ENCODE assay signal across 13 cellular contexts in genomic region chr21:36709030-36709867, GRCh38. TPM values are rescaled to one million over a fixed set of nuclear protein-coding genes. Genes with fewer than 3 reads are reported as not detected.
A peak's percentile ranks its signal among the peaks of the same experiment; 100 is the strongest.
DNase-seq lines count a peak whose midpoint lies in the region; ATAC-seq, FAIRE-seq and TF ChIP-seq lines count a peak whose summit lies in the region.
"Had no signal": no experiment of that assay in that cellular context is flagged by ENCODE, and none has a peak within 500 bp of the region (broad histone marks: within the 10 kb centered on the region; RNA-seq: fewer than 3 reads in every experiment).

No MANE protein-coding gene starts in this region.

- in situ Hi-C loops in HepG2 (cut with HindIII; ENCODE audit: extremely low pct_ligation_motif_present, low pct_unique_long_range_greater_than_20kb), result no loop called here

- intact Hi-C loops in right lobe of liver (cut with DNase I) (no loop called here), HepG2 (cut with micrococcal nuclease; ENCODE audit: unreplicated experiment) (no loop called here)

- peak in 3 of 4 donors; percentile 10 to 36 (median 15) for ATAC-seq in right lobe of liver
- ATAC-seq in HepG2, result no peak
- ATAC-seq in activated CD4-positive, CD25-positive, alpha-beta regulatory T cell treated with anti-CD3 and anti-CD28 coated beads, Interleukin-2, amount 50 U/mL, for 24 hours, result no peak
- ATAC-seq in HG02938 (IDR thresholded peaks at IDR 0.05; ENCODE audit: unreplicated experiment), result no peak
- ATAC-seq: K562 had no signal

- H3K9ac ChIP-seq in HepG2 (ENCODE audit: insufficient read depth, low read depth, low read length), result no peak overlapping the region
- no peak overlapping the region for H3K9ac ChIP-seq in endodermal cell (ENCODE audit: extremely low read depth, low read length, poor library complexity, severe bottlenecking)
- H3K9ac ChIP-seq in neural cell (ENCODE audit: low read length), result no peak overlapping the region

- no peak overlapping the region for H2AFZ ChIP-seq in HepG2 (ENCODE audit: low read length)
- H2AFZ ChIP-seq in neural cell (ENCODE audit: low read depth, low read length), result no peak overlapping the region

- H3K9me2 ChIP-seq in neural cell (ENCODE audit: insufficient read depth, low read length), result no peaks in the 10 kb centered on the region

- peaks cover 31% of the 10 kb centered on the region for H3K4me1 Mint-ChIP-seq in endodermal cell

- WGBS in right lobe of liver (ENCODE audit: insufficient coverage, low coverage, low lambda C conversion rate, missing lambda C conversion rate), result 10% methylated on average over 5 of the region's 55 CpGs
- 91% methylated on average over 39 of the region's 55 CpGs for WGBS in HepG2 (ENCODE audit: low lambda C conversion rate)
- WGBS in endodermal cell (ENCODE audit: insufficient coverage in 1 of 2, insufficient read length in 1 of 2), 2 experiments, result 0 to 3% methylated on average over 7 to 55 of the region's 55 CpGs

- H3K27me3 ChIP-seq in right lobe of liver, result peaks cover 31 to 86% of the 10 kb centered on the region in 2 donors
- peaks cover 0 to 9% of the 10 kb centered on the region in 2 experiments; a peak in 3 of 5 replicates for H3K27me3 ChIP-seq in HepG2 (ENCODE audit: control insufficient read depth in 1 of 2, insufficient read depth in 2 of 2, low read length in 2 of 2)
- peaks cover 100% of the 10 kb centered on the region for H3K27me3 ChIP-seq in endodermal cell (ENCODE audit: control insufficient read depth, insufficient read depth, low read length, poor library complexity, severe bottlenecking)
- H3K27me3 ChIP-seq in neural cell (ENCODE audit: insufficient read depth, low read depth, low read length), result peaks cover 100% of the 10 kb centered on the region

- no peaks in the 10 kb centered on the region for H3K36me3 ChIP-seq in right lobe of liver
- H3K36me3 ChIP-seq in HepG2 (replicated peaks in 1 of 2; ENCODE audit: control insufficient read depth in 1 of 2, insufficient read depth in 2 of 2, low read length in 2 of 2), result no peaks in the 10 kb centered on the region
- H3K36me3 ChIP-seq in endodermal cell (ENCODE audit: control insufficient read depth, insufficient read depth, low read length), result no peaks in the 10 kb centered on the region
- no peaks in the 10 kb centered on the region for H3K36me3 ChIP-seq in neural cell (ENCODE audit: insufficient read depth, low read length)

- H3F3A ChIP-seq in neural cell (ENCODE audit: insufficient read depth, low read length, poor library complexity, severe bottlenecking), result no peaks in the 10 kb centered on the region

- H3K4me3 Mint-ChIP-seq in endodermal cell, result peak overlapping the region; percentile 51

- no peak overlapping the region for H3K4me3 ChIP-seq in right lobe of liver
- H3K4me3 ChIP-seq in HepG2 (replicated peaks in 1 of 3; ENCODE audit: insufficient read depth in 1 of 3, low read depth in 2 of 3, low read length in 3 of 3), result no peak overlapping the region
- no peak overlapping the region for H3K4me3 ChIP-seq in endodermal cell (ENCODE audit: low read length)
- peak overlapping the region; percentile 11 for H3K4me3 ChIP-seq in neural cell (ENCODE audit: low read length)
- H3K4me3 ChIP-seq: K562 had no signal

- CTCF ChIA-PET in HepG2 (lab: Yijun Ruan, JAX; ENCODE audit: low intra/inter-chr PET ratio, low total read pairs), result no interaction called here

- no peaks in the 10 kb centered on the region for H3K79me2 ChIP-seq in HepG2 (ENCODE audit: insufficient read depth, low read length)
- H3K79me2 ChIP-seq in neural cell (replicated peaks; ENCODE audit: insufficient read depth, low read length), result no peaks in the 10 kb centered on the region

- no peak for TF ChIP-seq CTCF in right lobe of liver (IDR thresholded peaks at IDR 0.05)
- TF ChIP-seq CTCF in HepG2 (CRISPR knock-in tag; IDR thresholded peaks at IDR 0.05), result no peak
- TF ChIP-seq CTCF in endodermal cell (conservative IDR thresholded peaks at IDR 0.05), result no peak
- no peak for TF ChIP-seq CTCF in neural cell (IDR thresholded peaks at IDR 0.05; ENCODE audit: poor library complexity, severe bottlenecking)

- POLR2A ChIA-PET in HepG2 (lab: Yijun Ruan, JAX), result no interaction called here

- H3K4me1 ChIP-seq in right lobe of liver (peaks cover 0 to 28% (median 3%) of the 10 kb centered on the region in 4 donors), HepG2 (ENCODE audit: insufficient read depth, low read length) (no peaks in the 10 kb centered on the region), endodermal cell (ENCODE audit: control insufficient read depth, insufficient read depth, low read length) (peaks cover 14% of the 10 kb centered on the region)

- TF ChIP-seq RAD21 in HepG2 (CRISPR knock-in tag; IDR thresholded peaks at IDR 0.05), result no peak
- no peak for TF ChIP-seq RAD21 in neural cell (conservative IDR thresholded peaks at IDR 0.05)

- H3K4me2 ChIP-seq in HepG2 (ENCODE audit: low read depth, low read length) (no peak overlapping the region), neural cell (ENCODE audit: low read length) (no peak overlapping the region)

- H3K36me3 Mint-ChIP-seq in endodermal cell (ENCODE audit: low read depth), result no peaks in the 10 kb centered on the region

- H4K20me1 ChIP-seq in HepG2 (ENCODE audit: insufficient read depth, low read length) (no peaks in the 10 kb centered on the region), neural cell (ENCODE audit: insufficient read depth) (no peaks in the 10 kb centered on the region)

- no peaks in the 10 kb centered on the region for H3K9me3 Mint-ChIP-seq in endodermal cell

- no peak overlapping the region for H3K27ac ChIP-seq in right lobe of liver
- H3K27ac ChIP-seq in HepG2 (ENCODE audit: extremely low read length, insufficient read depth, low read length), result no peak overlapping the region
- H3K27ac ChIP-seq in endodermal cell (ENCODE audit: low read depth, low read length), result no peak overlapping the region
- H3K27ac ChIP-seq in neural cell (ENCODE audit: low read length), result no peak overlapping the region

- no peak for TF ChIP-seq EP300 in HepG2 (IDR thresholded peaks at IDR 0.05; ENCODE audit: low read depth in 2 of 2, low read length in 2 of 2)
- no peak for TF ChIP-seq EP300 in HepG2 (CRISPR knock-in tag; IDR thresholded peaks at IDR 0.05; ENCODE audit: borderline replicate concordance)
- TF ChIP-seq EP300 in neural cell (conservative IDR thresholded peaks at IDR 0.05; ENCODE audit: poor library complexity, severe bottlenecking), result no peak

- peaks cover 100% of the 10 kb centered on the region for H3K27me3 Mint-ChIP-seq in endodermal cell (ENCODE audit: insufficient read depth)

- TF ChIP-seq POLR2A in right lobe of liver (IDR thresholded peaks at IDR 0.05), result no peak
- TF ChIP-seq POLR2A in HepG2 (IDR thresholded peaks at IDR 0.05; ENCODE audit: insufficient read depth in 1 of 2, low read depth in 2 of 2, low read length in 2 of 2), result no peak

- H3K27ac Mint-ChIP-seq in endodermal cell, result no peak overlapping the region

- DNase-seq in right lobe of liver, result peak in 1 of 3 donors; percentile 38
- no peak for DNase-seq in HepG2 (ENCODE audit: low spot score)
- DNase-seq in endodermal cell, result peak; percentile 72
- no peak for DNase-seq in CD1c-positive myeloid dendritic cell (ENCODE audit: extremely low spot score)
- no peak for DNase-seq in activated gamma-delta T cell (lab: John Stamatoyannopoulos, UW)
- DNase-seq: stimulated activated CD4-positive, alpha-beta T cell treated with anti-CD3 and anti-CD28 coated beads, Interleukin-2, amount 100 ng/mL, for 24 hours had no signal

- no TSS peak for BruUV-seq in HepG2 (replicated peaks; lab: Mats Ljungman, UMichigan)

- no peaks in the 10 kb centered on the region for H3K9me3 ChIP-seq in right lobe of liver
- H3K9me3 ChIP-seq in HepG2 (ENCODE audit: low read length), result no peaks in the 10 kb centered on the region
- H3K9me3 ChIP-seq in endodermal cell (ENCODE audit: control insufficient read depth, low read length), result no peaks in the 10 kb centered on the region
- H3K9me3 ChIP-seq in neural cell (ENCODE audit: low read length), result no peaks in the 10 kb centered on the region

- FAIRE-seq in HepG2 (lab: Jason Lieb, UNC), result no peak
- FAIRE-seq: bronchial epithelial cell, K562 had no signal

TF ChIP-seq in HepG2, 621 proteins besides CTCF, POLR2A, EP300 and RAD21 (continues in another document):
- no peak for TF ChIP-seq CHCHD3 (CRISPR knock-in tag; IDR thresholded peaks at IDR 0.05)

TF ChIP-seq in neural cell, 6 proteins besides CTCF, POLR2A, EP300 and RAD21 (continues in another document):
- peak; percentile 78 for TF ChIP-seq EZH2 (IDR thresholded peaks at IDR 0.05; ENCODE audit: borderline replicate concordance, insufficient read depth, low read length, poor library complexity, severe bottlenecking)
- no peak for TF ChIP-seq MXI1 (conservative IDR thresholded peaks at IDR 0.05; ENCODE audit: poor library complexity, severe bottlenecking)

RNA-seq across cellular contexts. Expression of gene SIM2, which starts 10.3 kb away (rescaled TPM):
- total RNA-seq in right lobe of liver (not detected), HepG2 (2016; rRNA removed; fragmentation: Illumina TruSeq; extraction: Trizol) (0.53 TPM in 2 replicates), endodermal cell (not detected)
- total RNA-seq in HepG2 (2016; cell fraction: cytosol; rRNA removed; fragmentation: Illumina TruSeq; extraction: Trizol; ENCODE audit: low read depth), result 0.20 and 0.35 TPM in 2 replicates
- 0.22 and 0.50 TPM in 2 replicates for total RNA-seq in HepG2 (2016; cell fraction: insoluble cytoplasmic fraction; rRNA removed; fragmentation: Illumina TruSeq; extraction: Trizol)
- total RNA-seq in HepG2 (2016; cell fraction: membrane; rRNA removed; fragmentation: Illumina TruSeq; extraction: Trizol), result 0.38 and 0.49 TPM in 2 replicates
- 0.50 and 0.97 TPM in 2 replicates for total RNA-seq in HepG2 (2016; cell fraction: nucleus; rRNA removed; fragmentation: Illumina TruSeq; extraction: Trizol)
- polyA plus RNA-seq in HepG2 (2011; rRNA removed) (0.12 and 0.36 TPM in 2 replicates), neural cell (0.08 TPM in 1 of 2 replicates, not detected in the other)
- polyA plus RNA-seq in HepG2 (2011; cell fraction: cytosol; rRNA removed), result 0.13 and 0.15 TPM in 2 replicates
- polyA plus RNA-seq in HepG2 (2011; cell fraction: nucleus; rRNA removed), result 0.61 and 0.66 TPM in 2 replicates
- polyA plus RNA-seq in HepG2 (2012), result 0.36 and 0.76 TPM in 2 replicates
- 0.29 TPM in 2 replicates for polyA plus RNA-seq in HepG2 (2016; cell fraction: cytosol; fragmentation: Illumina TruSeq; extraction: Trizol; ENCODE audit: low read depth)
- polyA plus RNA-seq in HepG2 (2016; cell fraction: insoluble cytoplasmic fraction; fragmentation: Illumina TruSeq; extraction: Trizol; ENCODE audit: low read depth), result 0.62 and 0.96 TPM in 2 replicates
- polyA plus RNA-seq in HepG2 (2016; cell fraction: membrane; fragmentation: Illumina TruSeq; extraction: Trizol; ENCODE audit: low read depth), result 0.65 and 0.81 TPM in 2 replicates
- polyA plus RNA-seq in HepG2 (2016; cell fraction: nucleus; fragmentation: Illumina TruSeq; extraction: Trizol; ENCODE audit: insufficient read depth, low read depth), result 1.5 and 2.1 TPM in 2 replicates
- polyA minus RNA-seq in HepG2 (2011; rRNA and poly(A)+ RNA removed; ENCODE audit: low replicate concordance), result 0.80 and 17.2 TPM in 2 replicates
- 0.26 TPM in 1 of 2 replicates, not detected in the other for polyA minus RNA-seq in HepG2 (2011; cell fraction: cytosol; rRNA and poly(A)+ RNA removed)
- polyA minus RNA-seq in HepG2 (2011; cell fraction: nucleus; rRNA and poly(A)+ RNA removed), result 0.77 and 1.1 TPM in 2 replicates
- not detected for polyA plus RNA-seq in endodermal cell (2013, experiment 1 of 2)
- polyA plus RNA-seq in endodermal cell (2013, experiment 2 of 2), result 0.04 TPM
- not detected in 2 replicates for polyA minus RNA-seq in neural cell
- total RNA-seq: fibroblast of villous mesenchyme, subcutaneous adipose tissue had no signal

Comparison
In these comparisons a context has a peak if more than half of its experiments do, and no peak if none do; other contexts are left out.
1. ATAC-seq: peak in right lobe of liver (3 of 4); none in HepG2 (single experiment), activated CD4-positive, CD25-positive, alpha-beta regulatory T cell treated with anti-CD3 and anti-CD28 coated beads, Interleukin-2, amount 50 U/mL, for 24 hours (0 of 2) and HG02938 (single experiment).